Comparison of ENCODE assay signal across 17 cellular contexts in genomic region chr16:29737713-29738112, GRCh38. TPM values are rescaled to one million over a fixed set of nuclear protein-coding genes. Genes with fewer than 3 reads are reported as not detected.
DNase-seq lines count a peak whose midpoint lies in the region; ATAC-seq, FAIRE-seq and TF ChIP-seq lines count a peak whose summit lies in the region.
"Had no signal": no experiment of that assay in that cellular context is flagged by ENCODE, and none has a peak within 500 bp of the region (broad histone marks: within the 10 kb centered on the region; RNA-seq: fewer than 3 reads in every experiment).

No MANE protein-coding gene starts in this region.

- peaks cover 27% of the 10 kb centered on the region for H3K4me1 ChIP-seq in OCI-LY7 (ENCODE audit: insufficient read depth, low read length, poor library complexity, severe bottlenecking)
- peaks cover 21% of the 10 kb centered on the region for H3K4me1 ChIP-seq in colonic mucosa
- peaks cover 0 to 2% of the 10 kb centered on the region in 2 donors for H3K4me1 ChIP-seq in small intestine (ENCODE audit: control insufficient read depth in 2 of 2, insufficient read depth in 1 of 2, low read depth in 1 of 2, low read length in 1 of 2)
- H3K4me1 ChIP-seq in tibial nerve: no peaks in the 10 kb centered on the region
- H3K4me1 ChIP-seq: adrenal gland, testis had no signal

- peak overlapping the region; percentile 56; the same call in 1 of the 2 replicates for H2AFZ ChIP-seq in OCI-LY7 (ENCODE audit: low read length)

- FAIRE-seq in small intestine (lab: Jason Lieb, UNC): no peak
- FAIRE-seq: GM19239 had no signal

- WGBS in small intestine, 3 donors: 13 to 46% (median 46%) methylated on average over 5 of the region's 5 CpGs
- 45 to 63% methylated on average over 5 of the region's 5 CpGs for WGBS in tibial nerve, 2 donors

- no peak overlapping the region for H3K4me3 ChIP-seq in OCI-LY7 (ENCODE audit: low read depth, low read length, poor library complexity, severe bottlenecking)
- H3K4me3 ChIP-seq in colonic mucosa: no peak overlapping the region
- H3K4me3 ChIP-seq in small intestine (ENCODE audit: low read depth in 1 of 2, low read length in 2 of 2): no peak overlapping the region
- H3K4me3 ChIP-seq in tibial nerve: no peak overlapping the region
- H3K4me3 ChIP-seq: adrenal gland, heart left ventricle, MG63, testis had no signal

- BruUV-seq in OCI-LY7 (replicated peaks; lab: Mats Ljungman, UMichigan): no TSS peak

- intact Hi-C loops in OCI-LY7 (cut with micrococcal nuclease; ENCODE audit: unreplicated experiment) (no loop called here), colonic mucosa (cut with DNase I) (no loop called here)

- H3K27me3 ChIP-seq in colonic mucosa (no peaks in the 10 kb centered on the region), small intestine (ENCODE audit: control insufficient read depth in 2 of 2, insufficient read depth in 2 of 2, low read length in 2 of 2) (no peaks in the 10 kb centered on the region), tibial nerve (no peaks in the 10 kb centered on the region)
- H3K27me3 ChIP-seq: testis had no signal

- TF ChIP-seq CTCF in OCI-LY7 (conservative IDR thresholded peaks at IDR 0.05; ENCODE audit: low read length) (no peak), colonic mucosa (IDR thresholded peaks at IDR 0.05) (no peak), tibial nerve (IDR thresholded peaks at IDR 0.05) (no peak)

- H3K9ac ChIP-seq in colonic mucosa (ENCODE audit: low read depth in 2 of 2, low read length in 2 of 2): no peak overlapping the region

- H3K36me3 ChIP-seq in OCI-LY7 (ENCODE audit: insufficient read depth, low read length) (no peaks in the 10 kb centered on the region), colonic mucosa (no peaks in the 10 kb centered on the region), small intestine (ENCODE audit: control insufficient read depth in 2 of 2, insufficient read depth in 2 of 2, low read length in 2 of 2) (no peaks in the 10 kb centered on the region), tibial nerve (no peaks in the 10 kb centered on the region)
- H3K36me3 ChIP-seq: adrenal gland, heart left ventricle, MG63 had no signal

- CTCF ChIA-PET in OCI-LY7 (lab: Charles Lee; ENCODE audit: unreplicated experiment): no interaction called here

- POLR2A ChIA-PET in OCI-LY7 (lab: Charles Lee): interaction anchor here (0.6 to 0.8 kb wide), 4 partner anchors 16 to 260 kb away, joined by 3 to 5 read pairs (median 4); no protein-coding TSS in a partner anchor

- TF ChIP-seq EP300 in tibial nerve (IDR thresholded peaks at IDR 0.05): no peak

- H3K9me3 ChIP-seq in OCI-LY7 (ENCODE audit: low read length) (no peaks in the 10 kb centered on the region), colonic mucosa (no peaks in the 10 kb centered on the region), small intestine (ENCODE audit: control insufficient read depth, low read depth) (no peaks in the 10 kb centered on the region), tibial nerve (peaks cover 0 to 12% (median 0%) of the 10 kb centered on the region in 4 donors)
- H3K9me3 ChIP-seq: adrenal gland, heart left ventricle, MG63, testis had no signal

- no peak for TF ChIP-seq POLR2A in tibial nerve (IDR thresholded peaks at IDR 0.05)

- H3K27ac ChIP-seq in OCI-LY7 (ENCODE audit: low read depth, low read length, poor library complexity, severe bottlenecking): peak overlapping the region; percentile 39
- peak overlapping the region; percentile 43 for H3K27ac ChIP-seq in colonic mucosa
- H3K27ac ChIP-seq in small intestine (ENCODE audit: low read depth in 1 of 2, low read length in 1 of 2): no peak overlapping the region
- H3K27ac ChIP-seq in tibial nerve: no peak overlapping the region
- H3K27ac ChIP-seq: adrenal gland, testis had no signal

- no peaks in the 10 kb centered on the region for H3K9me2 ChIP-seq in OCI-LY7 (ENCODE audit: insufficient read depth, low read length)

- peak overlapping the region; percentile 56 for H3K4me2 ChIP-seq in OCI-LY7 (ENCODE audit: low read length)

- no peak for ATAC-seq in HG03045 (IDR thresholded peaks at IDR 0.05; ENCODE audit: unreplicated experiment)
- ATAC-seq: heart left ventricle had no signal

- no peaks in the 10 kb centered on the region for H3K79me2 ChIP-seq in OCI-LY7 (ENCODE audit: insufficient read depth, low read depth, low read length)

- H4K20me1 ChIP-seq in OCI-LY7 (ENCODE audit: insufficient read depth, low read length): no peaks in the 10 kb centered on the region

- peak; percentile 21 for DNase-seq in DMS 273 (lab: John Stamatoyannopoulos, UW; ENCODE audit: unreplicated experiment)
- no peak for DNase-seq in DMS 273 treated with DMSO at 0.1 percent for 48 hours (lab: John Stamatoyannopoulos, UW)
- no peak for DNase-seq in OCI-LY7 (ENCODE audit: low spot score)
- peak; percentile 39 for DNase-seq in colonic mucosa
- DNase-seq in small intestine: peak; percentile 70
- DNase-seq in tibial nerve (ENCODE audit: low spot score in 2 of 2): no peak
- no peak for DNase-seq in AG20443 (ENCODE audit: low spot score)
- DNase-seq: erythroblast, GDM1, heart left ventricle, kidney glomerular epithelial cell, MG63, testis had no signal

RNA-seq across cellular contexts. Expression of gene C16orf54, which starts 8.1 kb away (rescaled TPM):
- total RNA-seq in OCI-LY7 (2014; rRNA removed; shearing (Covaris generic)): not detected in 2 replicates
- total RNA-seq in OCI-LY7 (2022): 0.32 and 0.55 TPM in 2 replicates
- 1 to 10 TPM; 1.7 TPM for total RNA-seq in colonic mucosa
- polyA plus RNA-seq in small intestine: 1 to 10 TPM in 1 of 3 donors, under 1 TPM in 2; 0.22 to 1.4 (median 0.95) TPM
- 1 to 10 TPM in 1 of 4 donors, under 1 TPM in 3; 0.20 to 2.8 (median 0.61) TPM for total RNA-seq in tibial nerve

RNA-seq across cellular contexts. Expression of gene ZG16, which starts 40.3 kb away (rescaled TPM):
- not detected in 2 replicates for total RNA-seq in OCI-LY7 (2014; rRNA removed; shearing (Covaris generic))
- total RNA-seq in OCI-LY7 (2022): not detected in 2 replicates
- total RNA-seq in colonic mucosa: 100 to 1,000 TPM; 280 to 758 TPM
- 100 to 1,000 TPM in 1 of 3 donors, 10 to 100 TPM in 2; 19.3 to 186 (median 75.4) TPM for polyA plus RNA-seq in small intestine
- total RNA-seq in tibial nerve: not detected
- total RNA-seq: heart left ventricle, mononuclear cell had no signal

RNA-seq across cellular contexts. Expression of gene KIF22, which starts 52.8 kb away (rescaled TPM):
- total RNA-seq in OCI-LY7 (2014; rRNA removed; shearing (Covaris generic)): 315 and 339 TPM in 2 replicates
- total RNA-seq in OCI-LY7 (2022): 232 and 253 TPM in 2 replicates
- 100 to 1,000 TPM in 1 of 2 donors, 10 to 100 TPM in 1; 60.7 to 150 TPM for total RNA-seq in colonic mucosa
- polyA plus RNA-seq in small intestine: 10 to 100 TPM; 17.0 to 61.7 (median 23.5) TPM
- 10 to 100 TPM; 19.9 to 42.8 (median 40.5) TPM for total RNA-seq in tibial nerve

RNA-seq across cellular contexts. Expression of gene QPRT, which starts 58.7 kb away (rescaled TPM):
- total RNA-seq in OCI-LY7 (2014; rRNA removed; shearing (Covaris generic)): 9.4 and 10.6 TPM in 2 replicates
- total RNA-seq in OCI-LY7 (2022): 12.6 and 15.8 TPM in 2 replicates
- 100 to 1,000 TPM in 1 of 2 donors, 10 to 100 TPM in 1; 54.7 to 102 TPM for total RNA-seq in colonic mucosa
- 10 to 100 TPM; 30.2 to 32.4 (median 31.6) TPM for polyA plus RNA-seq in small intestine
- 10 to 100 TPM; 15.3 to 50.4 (median 38.5) TPM for total RNA-seq in tibial nerve

Comparison
In these comparisons a context has a peak if more than half of its experiments do, and no peak if none do; other contexts are left out.
1. DNase-seq: peak in DMS 273 (single experiment), colonic mucosa (single experiment) and small intestine (single experiment); none in DMS 273 treated with DMSO at 0.1 percent for 48 hours (single experiment), OCI-LY7 (single experiment), tibial nerve (0 of 2) and AG20443 (single experiment).
2. H3K27ac ChIP-seq: peak in OCI-LY7 (single experiment) and colonic mucosa (single experiment); none in small intestine (0 of 2) and tibial nerve (0 of 4).
3. RNA of gene ZG16, which starts 40.3 kb away (total RNA-seq): 280 to 758 TPM in colonic mucosa; not detected in OCI-LY7 and not detected in tibial nerve; every median in the first group is over 100 times any median in the second.